Comparison of ENCODE assay signal across 11 cellular contexts in genomic region chr3:144556392-144556791, GRCh38.
DNase-seq lines count a peak whose midpoint lies in the region; ATAC-seq, FAIRE-seq and TF ChIP-seq lines count a peak whose summit lies in the region.
"Had no signal": no experiment of that assay in that cellular context is flagged by ENCODE, and none has a peak within 500 bp of the region (broad histone marks: within the 10 kb centered on the region; RNA-seq: fewer than 3 reads in every experiment).

No MANE protein-coding gene starts in this region.

- no peak for TF ChIP-seq EP300 in transverse colon (IDR thresholded peaks at IDR 0.05; ENCODE audit: low read depth)

- H3K27me3 Mint-ChIP-seq in CD14-positive monocyte (ENCODE audit: low read depth in 3 of 3) = no peaks in the 10 kb centered on the region
- H3K27me3 Mint-ChIP-seq in osteocyte (ENCODE audit: unreplicated experiment) = no peaks in the 10 kb centered on the region

- TF ChIP-seq POLR2A in H54 (IDR thresholded peaks at IDR 0.05; ENCODE audit: low read depth, low read length) = no peak
- TF ChIP-seq POLR2A in transverse colon (IDR thresholded peaks at IDR 0.05) = no peak

- H3K4me3 ChIP-seq in astrocyte of the spinal cord (ENCODE audit: low read depth, low read length) = no peak overlapping the region
- H3K4me3 ChIP-seq in transverse colon = no peak overlapping the region

- DNase-seq in H54 (ENCODE audit: insufficient read length, low spot score) = peak; percentile 17
- peak; percentile 37 for DNase-seq in astrocyte of the spinal cord (ENCODE audit: low read depth, low spot score)
- no peak for DNase-seq in substantia nigra (lab: John Stamatoyannopoulos, UW)
- DNase-seq in CD14-positive monocyte (ENCODE audit: low spot score) = no peak
- DNase-seq in transverse colon = no peak
- DNase-seq in osteocyte (ENCODE audit: extremely low spot score, unreplicated experiment) = no peak
- DNase-seq: anterior cingulate cortex, NCI-H524 treated with DMSO at 0.1 percent for 48 hours had no signal

- in situ Hi-C loops in astrocyte of the spinal cord (cut with HindIII; ENCODE audit: low sequenced_read_pairs) (no loop called here), transverse colon (cut with MboI; ENCODE audit: low pct_ligation_motif_present in 1 of 4, low pct_unique_long_range_greater_than_20kb in 1 of 4, low sequenced_read_pairs in 3 of 4) (no loop called here)

- H3K27me3 ChIP-seq in transverse colon = no peaks in the 10 kb centered on the region

- no peak overlapping the region for H3K27ac ChIP-seq in substantia nigra (ENCODE audit: low read depth, low read length, poor library complexity, severe bottlenecking)
- H3K27ac ChIP-seq in transverse colon = no peak overlapping the region

- no peaks in the 10 kb centered on the region for H3K4me1 ChIP-seq in transverse colon

- H3K27ac Mint-ChIP-seq in CD14-positive monocyte = no peak overlapping the region
- H3K27ac Mint-ChIP-seq in osteocyte (ENCODE audit: unreplicated experiment) = no peak overlapping the region

- 64 to 80% methylated on average over 1 to 3 of the region's 3 CpGs for WGBS in transverse colon (ENCODE audit: low coverage in 1 of 2), 2 donors

- no peaks in the 10 kb centered on the region for H3K9me3 ChIP-seq in transverse colon

- no peaks in the 10 kb centered on the region for H3K36me3 ChIP-seq in transverse colon

- H3K9me3 Mint-ChIP-seq in CD14-positive monocyte (peaks cover 0 to 4% (median 2%) of the 10 kb centered on the region in 7 donors), osteocyte (ENCODE audit: unreplicated experiment) (no peaks in the 10 kb centered on the region)

- peak; percentile 91 for ATAC-seq in GM18511 (IDR thresholded peaks at IDR 0.05; ENCODE audit: unreplicated experiment)
- peak; percentile 97 for ATAC-seq in HG03520 (IDR thresholded peaks at IDR 0.05; ENCODE audit: unreplicated experiment)
- ATAC-seq: activated CD4-positive, CD25-positive, alpha-beta regulatory T cell treated with anti-CD3 and anti-CD28 coated beads, Interleukin-2, amount 50 U/mL, for 24 hours had no signal

- no peak overlapping the region for H3K4me3 Mint-ChIP-seq in CD14-positive monocyte
- no peak overlapping the region for H3K4me3 Mint-ChIP-seq in osteocyte (ENCODE audit: unreplicated experiment)

- intact Hi-C loops in CD14-positive monocyte (cut with micrococcal nuclease) (no loop called here), transverse colon (cut with DNase I; ENCODE audit: low total_unique reads) (no loop called here)

- H3K36me3 Mint-ChIP-seq in CD14-positive monocyte (no peaks in the 10 kb centered on the region), osteocyte (ENCODE audit: unreplicated experiment) (no peaks in the 10 kb centered on the region)

- peak; percentile 86 for FAIRE-seq in H54 (lab: Jason Lieb, UNC)

- no peaks in the 10 kb centered on the region for H3K4me1 Mint-ChIP-seq in CD14-positive monocyte
- H3K4me1 Mint-ChIP-seq in osteocyte (ENCODE audit: unreplicated experiment) = peaks cover 10% of the 10 kb centered on the region

- TF ChIP-seq CTCF in astrocyte of the spinal cord (IDR thresholded peaks at IDR 0.05; ENCODE audit: low read depth, low read length) (no peak), CD14-positive monocyte (IDR thresholded peaks at IDR 0.05) (no peak), transverse colon (IDR thresholded peaks at IDR 0.05) (no peak), osteocyte (IDR thresholded peaks at IDR 0.05) (no peak)

Comparison
In these comparisons a context has a peak if more than half of its experiments do, and no peak if none do; other contexts are left out.
1. DNase-seq: peak in H54 (single experiment) and astrocyte of the spinal cord (single experiment); none in substantia nigra (0 of 49), CD14-positive monocyte (single experiment), transverse colon (single experiment) and osteocyte (single experiment).